ENCODE assay signal across 8 cellular contexts in genomic region chr2:128473175-128474013, GRCh38.
DNase-seq lines count a peak whose midpoint lies in the region; ATAC-seq lines count a peak whose summit lies in the region.

No MANE protein-coding gene starts in this region.

- intact Hi-C loops in left ventricle myocardium superior (cut with micrococcal nuclease): no loop called here

- peak overlapping the region; percentile 90 for H3K27ac Mint-ChIP-seq in activated CD8-positive, alpha-beta T cell treated with anti-CD3 and anti-CD28 coated beads, Interleukin-2, amount 10 ng/mL, durations not matched to agents 7 days and 5 days

- DNase-seq in activated T-cell treated with anti-CD3 and anti-CD28 coated beads for 24 hours (ENCODE audit: low read depth): peak; percentile 24
- DNase-seq in activated T-cell treated with anti-CD3 and anti-CD28 coated beads, Interleukin-2, amount 50 U/mL, for 1 hour: no peak
- DNase-seq in activated CD8-positive, alpha-beta T cell treated with anti-CD3 and anti-CD28 coated beads, Interleukin-2, amount 10 ng/mL, durations not matched to agents 7 days and 5 days: peak; percentile 65
- DNase-seq in left ventricle myocardium superior: peak; percentile 54
- DNase-seq in stimulated activated CD4-positive, alpha-beta T cell treated with anti-CD3 and anti-CD28 coated beads, Interleukin-2, amount 100 ng/mL, for 24 hours: peak; percentile 18 to 55
- DNase-seq in stimulated activated naive CD4-positive, alpha-beta T cell (lab: John Stamatoyannopoulos, UW): no peak

- H3K27me3 Mint-ChIP-seq in activated CD8-positive, alpha-beta T cell treated with anti-CD3 and anti-CD28 coated beads, Interleukin-2, amount 10 ng/mL, durations not matched to agents 7 days and 5 days (ENCODE audit: low read depth): peaks cover 9% of the 10 kb centered on the region

- peak overlapping the region; percentile 56 for H3K4me3 Mint-ChIP-seq in activated CD8-positive, alpha-beta T cell treated with anti-CD3 and anti-CD28 coated beads, Interleukin-2, amount 10 ng/mL, durations not matched to agents 7 days and 5 days

- ATAC-seq in HG03196 (IDR thresholded peaks at IDR 0.05; ENCODE audit: unreplicated experiment): peak; percentile 68
- ATAC-seq in activated CD8-positive, alpha-beta T cell treated with anti-CD3 and anti-CD28 coated beads, Interleukin-2, amount 10 ng/mL, durations not matched to agents 7 days and 5 days: peak; percentile 86
- ATAC-seq in left ventricle myocardium superior: peak; percentile 79
- ATAC-seq in GM19455 (IDR thresholded peaks at IDR 0.05; ENCODE audit: unreplicated experiment): no peak

- POLR2A ChIA-PET in activated CD8-positive, alpha-beta T cell treated with anti-CD3 and anti-CD28 coated beads, Interleukin-2, amount 10 ng/mL, durations not matched to agents 7 days and 5 days (lab: Charles Lee): no interaction called here

- peaks cover 8% of the 10 kb centered on the region for H3K36me3 Mint-ChIP-seq in activated CD8-positive, alpha-beta T cell treated with anti-CD3 and anti-CD28 coated beads, Interleukin-2, amount 10 ng/mL, durations not matched to agents 7 days and 5 days (ENCODE audit: low read depth)

- peaks cover 21% of the 10 kb centered on the region for H3K4me1 Mint-ChIP-seq in activated CD8-positive, alpha-beta T cell treated with anti-CD3 and anti-CD28 coated beads, Interleukin-2, amount 10 ng/mL, durations not matched to agents 7 days and 5 days (ENCODE audit: low read depth)

- H3K9me3 Mint-ChIP-seq in activated CD8-positive, alpha-beta T cell treated with anti-CD3 and anti-CD28 coated beads, Interleukin-2, amount 10 ng/mL, durations not matched to agents 7 days and 5 days (ENCODE audit: insufficient read depth): peaks cover 5% of the 10 kb centered on the region

- CTCF ChIA-PET in activated CD8-positive, alpha-beta T cell treated with anti-CD3 and anti-CD28 coated beads, Interleukin-2, amount 10 ng/mL, durations not matched to agents 7 days and 5 days (lab: Charles Lee): no interaction called here

Comparison
In these comparisons a context has a peak if more than half of its experiments do, and no peak if none do; other contexts are left out.
1. DNase-seq: peak in activated T-cell treated with anti-CD3 and anti-CD28 coated beads for 24 hours (single experiment), activated CD8-positive, alpha-beta T cell treated with anti-CD3 and anti-CD28 coated beads, Interleukin-2, amount 10 ng/mL, durations not matched to agents 7 days and 5 days (single experiment), left ventricle myocardium superior (single experiment) and stimulated activated CD4-positive, alpha-beta T cell treated with anti-CD3 and anti-CD28 coated beads, Interleukin-2, amount 100 ng/mL, for 24 hours (2 of 2); none in activated T-cell treated with anti-CD3 and anti-CD28 coated beads, Interleukin-2, amount 50 U/mL, for 1 hour (single experiment) and stimulated activated naive CD4-positive, alpha-beta T cell (0 of 6).